1 cellular context compared by ENCODE assay signal in genomic region chr7:127391591-127392181, GRCh38.
TF ChIP-seq lines count a peak whose summit lies in the region.

No MANE protein-coding gene starts in this region.

TF ChIP-seq in K562, 482 proteins besides CTCF, POLR2A, EP300 and RAD21 (continued from another document and continues in another):
- TF ChIP-seq FOS (IDR thresholded peaks at IDR 0.05; ENCODE audit: extremely low read depth, insufficient read length) (no peak), ZNF561 (CRISPR knock-in tag; conservative IDR thresholded peaks at IDR 0.05) (no peak), ZBTB8A (IDR thresholded peaks at IDR 0.05; ENCODE audit: partially characterized antibody) (no peak), KDM5B (IDR thresholded peaks at IDR 0.05; ENCODE audit: insufficient replicate concordance, low read depth, low read length) (peak; percentile 5), RBM17 (IDR thresholded peaks at IDR 0.05; ENCODE audit: borderline replicate concordance, low read depth, low read length) (no peak), ZKSCAN8 (CRISPR knock-in tag; IDR thresholded peaks at IDR 0.05) (no peak), HOMEZ (CRISPR knock-in tag; IDR thresholded peaks at IDR 0.05) (no peak), ZNF354B (CRISPR knock-in tag; IDR thresholded peaks at IDR 0.05) (no peak), TOE1 (IDR thresholded peaks at IDR 0.05; ENCODE audit: borderline replicate concordance) (no peak; the same call in 1 of the 2 replicates), TOE1 (CRISPR knock-in tag; IDR thresholded peaks at IDR 0.05; ENCODE audit: borderline replicate concordance, low read depth) (no peak), SIN3B (IDR thresholded peaks at IDR 0.05; ENCODE audit: low read depth) (no peak; the same call in 1 of the 2 replicates), RBBP5 (IDR thresholded peaks at IDR 0.05; ENCODE audit: borderline replicate concordance, insufficient read depth, low read length, poor library complexity, severe bottlenecking) (peak; percentile 85), AFF1 (IDR thresholded peaks at IDR 0.05; ENCODE audit: low read depth in 1 of 2, partially characterized antibody in 2 of 2) (no peak), ZNF408 (CRISPR knock-in tag; IDR thresholded peaks at IDR 0.05; ENCODE audit: low read depth) (no peak), ZNF143 (CRISPR knock-in tag; IDR thresholded peaks at IDR 0.05) (no peak), PTRF (tag; IDR thresholded peaks at IDR 0.05) (no peak), JUND (IDR thresholded peaks at IDR 0.05; ENCODE audit: borderline replicate concordance, low read depth, low read length) (no peak), JUND (tag; IDR thresholded peaks at IDR 0.05; ENCODE audit: borderline replicate concordance, low read depth, low read length) (no peak), REST (CRISPR knock-in tag; IDR thresholded peaks at IDR 0.05; ENCODE audit: low read depth) (peak; percentile 65; the same call in 1 of the 2 replicates), ERF (CRISPR knock-in tag; IDR thresholded peaks at IDR 0.05) (no peak), ZNF224 (CRISPR knock-in tag; IDR thresholded peaks at IDR 0.05) (no peak), TCF15 (CRISPR knock-in tag; IDR thresholded peaks at IDR 0.05) (no peak), SIN3A (IDR thresholded peaks at IDR 0.05; ENCODE audit: borderline replicate concordance in 2 of 2, control insufficient read depth in 1 of 2, low read depth in 2 of 2, low read length in 2 of 2) (peak; percentile 21 to 72; a peak in 3 of 4 replicates), CHD1 (IDR thresholded peaks at IDR 0.05; ENCODE audit: low read length) (no peak), SLC30A9 (CRISPR knock-in tag; IDR thresholded peaks at IDR 0.05) (no peak), ZNF41 (CRISPR knock-in tag; conservative IDR thresholded peaks at IDR 0.05) (no peak), ZNF778 (CRISPR knock-in tag; IDR thresholded peaks at IDR 0.05) (no peak), TBP (optimal IDR thresholded peaks at IDR 0.05; ENCODE audit: low read depth, low read length) (no peak), ELF2 (CRISPR knock-in tag; IDR thresholded peaks at IDR 0.05) (no peak), ZNF431 (CRISPR knock-in tag; IDR thresholded peaks at IDR 0.05) (no peak), PCBP2 (IDR thresholded peaks at IDR 0.05; ENCODE audit: low read depth, low read length, poor library complexity, severe bottlenecking) (no peak), ZNF263 (CRISPR knock-in tag; IDR thresholded peaks at IDR 0.05; ENCODE audit: borderline replicate concordance) (0 out of 2 replicates have a peak, but pooled peaks have one; percentile 7), HMG20A (CRISPR knock-in tag; conservative IDR thresholded peaks at IDR 0.05) (no peak), CREM (IDR thresholded peaks at IDR 0.05; ENCODE audit: low read depth) (no peak), CCAR2 (IDR thresholded peaks at IDR 0.05; ENCODE audit: low read depth, low read length) (no peak), XRCC5 (IDR thresholded peaks at IDR 0.05; ENCODE audit: low read depth, low read length) (no peak), ZNF280A (IDR thresholded peaks at IDR 0.05; ENCODE audit: low read depth, partially characterized antibody) (no peak), ZNF239 (CRISPR knock-in tag; IDR thresholded peaks at IDR 0.05) (no peak), MYC (IDR thresholded peaks at IDR 0.05; ENCODE audit: low read depth, low read length) (peak; percentile 82; the same call in 1 of the 2 replicates), MYC (CRISPR knock-in tag; IDR thresholded peaks at IDR 0.05; ENCODE audit: borderline replicate concordance, low read depth) (no peak), YY1 (IDR thresholded peaks at IDR 0.05; ENCODE audit: borderline replicate concordance in 1 of 3, control insufficient read depth in 1 of 3, extremely low read depth in 1 of 3, insufficient read depth in 3 of 3, insufficient read length in 1 of 3, insufficient replicate concordance in 2 of 3, low read depth in 1 of 3, low read length in 2 of 3) (peak in 1 of 3 experiments; percentile 5), TRIM24 (IDR thresholded peaks at IDR 0.05) (peak in 1 of 2 experiments; percentile 12; a peak in 1 of 4 replicates), SNRNP70 (optimal IDR thresholded peaks at IDR 0.05; ENCODE audit: low read depth, low read length) (no peak), SIX5 (IDR thresholded peaks at IDR 0.05; ENCODE audit: borderline replicate concordance in 1 of 2, insufficient read depth in 1 of 2, low read depth in 1 of 2, low read length in 2 of 2) (no peak), PCBP1 (IDR thresholded peaks at IDR 0.05; ENCODE audit: low read depth, low read length, poor library complexity, severe bottlenecking) (no peak), ZSCAN29 (IDR thresholded peaks at IDR 0.05) (no peak), PHF20 (IDR thresholded peaks at IDR 0.05; ENCODE audit: partially characterized antibody) (no peak), TAF1 (IDR thresholded peaks at IDR 0.05; ENCODE audit: control insufficient read depth, extremely low read depth, insufficient read depth, low read length, severe bottlenecking) (peak; percentile 6), NFYB (IDR thresholded peaks at IDR 0.05; ENCODE audit: extremely low read depth, insufficient read length) (no peak), NRF1 (conservative IDR thresholded peaks at IDR 0.05 in 1 of 2, IDR thresholded peaks at IDR 0.05 in 1 of 2) (peak; percentile 65 to 74; a peak in 3 of 4 replicates), SMARCE1 (IDR thresholded peaks at IDR 0.05) (no peak), POLR2H (tag; IDR thresholded peaks at IDR 0.05; ENCODE audit: low read depth) (no peak), BACH1 (tag; IDR thresholded peaks at IDR 0.05) (no peak), ASH1L (IDR thresholded peaks at IDR 0.05; ENCODE audit: borderline replicate concordance, low read depth, partially characterized antibody) (no peak), TRIM28 (IDR thresholded peaks at IDR 0.05) (no peak), KLF16 (IDR thresholded peaks at IDR 0.05) (no peak), XRCC4 (IDR thresholded peaks at IDR 0.05; ENCODE audit: extremely low read depth, insufficient read depth, insufficient read length) (no peak), SMARCB1 (IDR thresholded peaks at IDR 0.05; ENCODE audit: insufficient read length, low read depth) (no peak), L3MBTL2 (IDR thresholded peaks at IDR 0.05) (peak; percentile 67), MTA1 (IDR thresholded peaks at IDR 0.05; ENCODE audit: borderline replicate concordance) (no peak), GATA2 (CRISPR knock-in tag; IDR thresholded peaks at IDR 0.05) (no peak), PTTG1 (tag; IDR thresholded peaks at IDR 0.05; ENCODE audit: low read depth) (no peak), FOXJ2 (tag; IDR thresholded peaks at IDR 0.05) (no peak), CEBPG (CRISPR knock-in tag; IDR thresholded peaks at IDR 0.05) (no peak), CEBPG (tag; conservative IDR thresholded peaks at IDR 0.05 in 1 of 2, IDR thresholded peaks at IDR 0.05 in 1 of 2) (no peak), LARP7 (IDR thresholded peaks at IDR 0.05) (no peak), ZNF766 (CRISPR knock-in tag; conservative IDR thresholded peaks at IDR 0.05) (0 out of 2 replicates have a peak, but pooled peaks have one; percentile 12), HLTF (IDR thresholded peaks at IDR 0.05) (peak; percentile 64; the same call in 1 of the 2 replicates), CTBP1 (IDR thresholded peaks at IDR 0.05; ENCODE audit: borderline replicate concordance) (no peak; the same call in 1 of the 2 replicates), HDAC8 (tag; IDR thresholded peaks at IDR 0.05) (no peak), CBFB (CRISPR knock-in tag; IDR thresholded peaks at IDR 0.05) (no peak), ZFP1 (CRISPR knock-in tag; IDR thresholded peaks at IDR 0.05) (no peak), ATF3 (IDR thresholded peaks at IDR 0.05) (no peak), ATF3 (CRISPR knock-in tag; conservative IDR thresholded peaks at IDR 0.05) (no peak), GTF2E2 (tag; IDR thresholded peaks at IDR 0.05) (peak; percentile 93), SOX6 (IDR thresholded peaks at IDR 0.05) (0 out of 2 replicates have a peak, but pooled peaks have one; percentile 24), KLF10 (CRISPR knock-in tag; IDR thresholded peaks at IDR 0.05) (no peak), PHB2 (IDR thresholded peaks at IDR 0.05; ENCODE audit: low read depth) (no peak)
